8 cellular contexts compared by ENCODE assay signal in genomic region chr16:85717393-85718152, GRCh38. TPM values are rescaled to one million over a fixed set of nuclear protein-coding genes. Genes with fewer than 3 reads are reported as not detected.
DNase-seq lines count a peak whose midpoint lies in the region; ATAC-seq and TF ChIP-seq lines count a peak whose summit lies in the region.

No MANE protein-coding gene starts in this region.

- intact Hi-C loops in activated B cell treated with CpG ODN at 0.5 μM for 24 hours (cut with micrococcal nuclease) = loop anchor here (1.0 to 5.0 kb wide), 10 partner anchors 28 to 420 kb away; partner anchors contain the start of genes COX4I1 and EMC8

- H3K27ac Mint-ChIP-seq in activated B cell treated with CpG ODN at 0.5 μM for 24 hours = no peak overlapping the region

- TF ChIP-seq CTCF in activated B cell treated with CpG ODN at 0.5 μM for 24 hours (IDR thresholded peaks at IDR 0.05) (no peak), cardiac fibroblast (IDR thresholded peaks at IDR 0.05; ENCODE audit: low read depth, low read length) (peak; percentile 56)

- H3K27me3 Mint-ChIP-seq in activated B cell treated with CpG ODN at 0.5 μM for 24 hours = no peaks in the 10 kb centered on the region

- POLR2A ChIA-PET in activated B cell treated with CpG ODN at 0.5 μM for 24 hours (lab: Charles Lee) = no interaction called here

- no peaks in the 10 kb centered on the region for H3K9me3 Mint-ChIP-seq in activated B cell treated with CpG ODN at 0.5 μM for 24 hours

- H3K4me1 Mint-ChIP-seq in activated B cell treated with CpG ODN at 0.5 μM for 24 hours = peaks cover 18% of the 10 kb centered on the region

- CTCF ChIA-PET in activated B cell treated with CpG ODN at 0.5 μM for 24 hours (lab: Charles Lee) = interaction anchor here (0.9 to 3.0 kb wide), 13 partner anchors 9 to 349 kb away, joined by 3 to 12 read pairs (median 5); no protein-coding TSS in a partner anchor

- H3K4me3 Mint-ChIP-seq in activated B cell treated with CpG ODN at 0.5 μM for 24 hours = no peak overlapping the region

- ATAC-seq in activated B cell treated with CpG ODN at 0.5 μM for 24 hours (ENCODE audit: low read depth) = peak; percentile 57
- no peak for ATAC-seq in HG02623 (IDR thresholded peaks at IDR 0.05; ENCODE audit: unreplicated experiment)

- no peak overlapping the region for H3K4me3 ChIP-seq in cardiac fibroblast (replicated peaks in 1 of 2; ENCODE audit: low read depth in 2 of 2, low read length in 2 of 2)

- DNase-seq in NCI-H2029 (lab: John Stamatoyannopoulos, UW) (peak; percentile 46), NCI-H2029 treated with DMSO at 0.1 percent for 48 hours (lab: John Stamatoyannopoulos, UW) (no peak), NCI-H2196 (lab: John Stamatoyannopoulos, UW; ENCODE audit: unreplicated experiment) (peak; percentile 68), activated B cell treated with CpG ODN at 0.5 μM for 24 hours (peak; percentile 38), cardiac fibroblast (ENCODE audit: low read depth in 2 of 2) (peak; percentile 72), kidney tubule cell (ENCODE audit: low spot score) (peak; percentile 70)
- DNase-seq in stimulated activated CD4-positive, alpha-beta T cell treated with anti-CD3 and anti-CD28 coated beads, Interleukin-2, amount 100 ng/mL, for 4 hours (ENCODE audit: low read depth) = peak; percentile 40

- peaks cover 14% of the 10 kb centered on the region for H3K36me3 Mint-ChIP-seq in activated B cell treated with CpG ODN at 0.5 μM for 24 hours (ENCODE audit: low read depth)

RNA-seq across cellular contexts. Expression of gene GINS2, which starts 28.8 kb away (rescaled TPM):
- 6.0 and 6.8 TPM in 2 replicates for total RNA-seq in activated B cell treated with CpG ODN at 0.5 μM for 24 hours

RNA-seq across cellular contexts. Expression of gene C16orf74, which starts 33.3 kb away (rescaled TPM):
- total RNA-seq in activated B cell treated with CpG ODN at 0.5 μM for 24 hours = 16.1 and 18.3 TPM in 2 replicates
